16 cellular contexts compared by ENCODE assay signal in genomic region chr17:44541884-44542581, GRCh38. TPM values are rescaled to one million over a fixed set of nuclear protein-coding genes. Genes with fewer than 3 reads are reported as not detected.
DNase-seq lines count a peak whose midpoint lies in the region; ATAC-seq and TF ChIP-seq lines count a peak whose summit lies in the region.
"Had no signal": no experiment of that assay in that cellular context is flagged by ENCODE, and none has a peak within 500 bp of the region (broad histone marks: within the 10 kb centered on the region; RNA-seq: fewer than 3 reads in every experiment).

No MANE protein-coding gene starts in this region.

- H3K4me3 Mint-ChIP-seq in H9: peak overlapping the region; percentile 49 to 77
- H3K4me3 Mint-ChIP-seq: B cell had no signal

- H4K91ac ChIP-seq in H9 (ENCODE audit: insufficient read length, low read depth, low read length) (no peak overlapping the region), mesenchymal stem cell (ENCODE audit: low read length) (peak overlapping the region; percentile 100)

- H3K4ac ChIP-seq in H9 (ENCODE audit: low read depth, low read length): no peak overlapping the region
- H3K4ac ChIP-seq in mesenchymal stem cell (ENCODE audit: low read depth in 1 of 2, low read length in 2 of 2): peak overlapping the region; percentile 94 to 98

- H2BK12ac ChIP-seq in H9 (ENCODE audit: insufficient read length, low read depth, low read length): peak overlapping the region; percentile 85
- peak overlapping the region; percentile 99 to 100 for H2BK12ac ChIP-seq in mesenchymal stem cell (ENCODE audit: low read length in 2 of 2)

- H3K4me2 ChIP-seq in H9 (ENCODE audit: insufficient read depth, insufficient read length, low read length) (peak overlapping the region; percentile 36), mesenchymal stem cell (ENCODE audit: low read length, poor library complexity, severe bottlenecking) (no peak overlapping the region)

- H4K20me1 ChIP-seq in H9 (ENCODE audit: control insufficient read depth, insufficient read depth, insufficient read length): no peaks in the 10 kb centered on the region

- no peak overlapping the region for H3K18ac ChIP-seq in H9 (ENCODE audit: insufficient read length, low read depth, low read length)
- peak overlapping the region; percentile 86 to 98 for H3K18ac ChIP-seq in mesenchymal stem cell (ENCODE audit: low read depth in 1 of 2, low read length in 2 of 2)

- H3K4me1 Mint-ChIP-seq in H9: peaks cover 73 to 84% of the 10 kb centered on the region in 2 experiments
- H3K4me1 Mint-ChIP-seq: B cell had no signal

- H2AFZ ChIP-seq in H9 (ENCODE audit: low read length): no peak overlapping the region
- no peak overlapping the region for H2AFZ ChIP-seq in mesenchymal stem cell (ENCODE audit: low read depth, low read length)

- WGBS in H9 (ENCODE audit: extremely low coverage, insufficient read length, low lambda C conversion rate): no CpG with 5 or more reads among the region's 8 CpGs
- 31% methylated on average over 5 of the region's 8 CpGs for WGBS in mesenchymal stem cell

- H4K5ac ChIP-seq in H9 (ENCODE audit: insufficient read length, low read depth, low read length): no peak overlapping the region

- H3K36me3 ChIP-seq in A673 (ENCODE audit: insufficient read depth, low read length, poor library complexity, severe bottlenecking) (no peaks in the 10 kb centered on the region), mesenchymal stem cell (ENCODE audit: control insufficient read depth in 1 of 2, insufficient read depth in 2 of 2, low read depth in 1 of 2, low read length in 2 of 2) (no peaks in the 10 kb centered on the region)
- H3K36me3 ChIP-seq: vagina had no signal

- H3K23ac ChIP-seq in H9 (ENCODE audit: insufficient read length, low read depth, low read length) (no peak overlapping the region), mesenchymal stem cell (ENCODE audit: low read length in 2 of 2) (peak overlapping the region in 1 of 2 experiments; percentile 83)

- no peak overlapping the region for H2BK120ac ChIP-seq in H9 (ENCODE audit: low read depth, low read length, poor library complexity, severe bottlenecking)
- H2BK120ac ChIP-seq in mesenchymal stem cell (ENCODE audit: low read depth, low read length): peak overlapping the region; percentile 97

- H3T11ph ChIP-seq in H9 (ENCODE audit: low read length): no peak overlapping the region

- H3K36me3 Mint-ChIP-seq in H9 (ENCODE audit: insufficient read depth in 1 of 3, low read depth in 3 of 3): peaks cover 2 to 14% (median 8%) of the 10 kb centered on the region in 3 experiments; a peak in 6 of 7 replicates

- no peaks in the 10 kb centered on the region for H3K27me3 ChIP-seq in A673 (replicated peaks; ENCODE audit: insufficient read depth, low read depth, low read length, poor library complexity)
- peaks cover 46% of the 10 kb centered on the region for H3K27me3 ChIP-seq in H9 (ENCODE audit: insufficient read depth, low read length)
- no peaks in the 10 kb centered on the region for H3K27me3 ChIP-seq in mesenchymal stem cell (ENCODE audit: control insufficient read depth in 1 of 2, insufficient read depth in 1 of 2, low read length in 2 of 2)
- H3K27me3 ChIP-seq: vagina had no signal

- H3K4me3 ChIP-seq in A673 (ENCODE audit: low read depth, low read length, poor library complexity, severe bottlenecking): no peak overlapping the region
- no peak overlapping the region for H3K4me3 ChIP-seq in mesenchymal stem cell (ENCODE audit: insufficient read depth in 1 of 2, low read depth in 1 of 2, low read length in 2 of 2)
- H3K4me3 ChIP-seq: vagina had no signal

- H3K27ac ChIP-seq in A673 (ENCODE audit: low read depth, low read length, poor library complexity, severe bottlenecking) (no peak overlapping the region), H9 (ENCODE audit: insufficient read length, low read depth, low read length) (no peak overlapping the region), mesenchymal stem cell (ENCODE audit: low read length, poor library complexity, severe bottlenecking) (peak overlapping the region; percentile 95)
- H3K27ac ChIP-seq: vagina had no signal

- POLR2A ChIA-PET in A673 (lab: Charles Lee; ENCODE audit: low non-redundant PET) (no interaction called here), GM10248 (lab: Yijun Ruan, JAX) (no interaction called here)

- H2BK15ac ChIP-seq in H9 (ENCODE audit: low read depth, low read length) (no peak overlapping the region; the same call in 1 of the 2 replicates), mesenchymal stem cell (ENCODE audit: low read depth, poor library complexity, severe bottlenecking) (peak overlapping the region; percentile 100)

- H3K27me3 Mint-ChIP-seq in H9 (ENCODE audit: low read depth): peaks cover 97% of the 10 kb centered on the region

- TF ChIP-seq CTCF in A673 (conservative IDR thresholded peaks at IDR 0.05; ENCODE audit: low read depth, low read length) (no peak), H9 (conservative IDR thresholded peaks at IDR 0.05) (no peak), GM10248 (IDR thresholded peaks at IDR 0.05; ENCODE audit: control extremely low read depth, extremely low read depth, low read depth, missing control alignments) (no peak)

- peak overlapping the region in 2 of 3 experiments; percentile 46 to 99; a peak in 5 of 7 replicates for H3K27ac Mint-ChIP-seq in H9
- H3K27ac Mint-ChIP-seq: B cell had no signal

- no TSS peak for BruUV-seq in A673 (replicated peaks; lab: Mats Ljungman, UMichigan)

- H2BK5ac ChIP-seq in H9 (ENCODE audit: insufficient read length, low read length) (no peak overlapping the region), mesenchymal stem cell (ENCODE audit: low read depth, low read length, poor library complexity, severe bottlenecking) (peak overlapping the region; percentile 100)

- DNase-seq in A673 (ENCODE audit: low spot score) (peak; percentile 42), H9 (peak; percentile 77), T1000 (lab: John Stamatoyannopoulos, UW) (peak; percentile 23), mesenchymal stem cell (no peak), nucleus accumbens (lab: John Stamatoyannopoulos, UW) (no peak), GM10248 (ENCODE audit: extremely low spot score) (no peak)
- DNase-seq: dermis blood vessel endothelial cell; HCEC 1CT; midbrain; NCI-H1694; NCI-H526 treated with DMSO at 0.1 percent for 48 hours; stimulated activated CD4-positive, alpha-beta T cell treated with anti-CD3 and anti-CD28 coated beads, Interleukin-2, amount 100 ng/mL, for 48 hours had no signal

- no peaks in the 10 kb centered on the region for H3K79me2 ChIP-seq in H9 (ENCODE audit: insufficient read depth, low read length)

- H3K9ac ChIP-seq in H9 (ENCODE audit: extremely low read depth, insufficient read length, low read length) (no peak overlapping the region), mesenchymal stem cell (ENCODE audit: low read length) (no peak overlapping the region)

- intact Hi-C loops in A673 (cut with micrococcal nuclease; ENCODE audit: unreplicated experiment): no loop called here

- H3K9me3 ChIP-seq in A673 (ENCODE audit: low read depth, low read length, poor library complexity, severe bottlenecking) (no peaks in the 10 kb centered on the region), H9 (ENCODE audit: control insufficient read depth, low read depth, low read length) (no peaks in the 10 kb centered on the region), mesenchymal stem cell (ENCODE audit: control insufficient read depth, low read length) (no peaks in the 10 kb centered on the region)
- H3K9me3 ChIP-seq: vagina had no signal

- no peak overlapping the region for H4K8ac ChIP-seq in H9 (replicated peaks; ENCODE audit: insufficient read length, low read depth, low read length)
- peak overlapping the region; percentile 99 for H4K8ac ChIP-seq in mesenchymal stem cell (ENCODE audit: low read length)

- H3K14ac ChIP-seq in H9 (ENCODE audit: insufficient read depth, low read length) (no peak overlapping the region; the same call in 1 of the 2 replicates), mesenchymal stem cell (ENCODE audit: low read length in 2 of 2) (peak overlapping the region in 1 of 2 experiments; percentile 76)

- no peaks in the 10 kb centered on the region for H3K79me1 ChIP-seq in H9 (ENCODE audit: insufficient read depth, low read depth, low read length, poor library complexity, severe bottlenecking)
- peaks cover 6% of the 10 kb centered on the region for H3K79me1 ChIP-seq in mesenchymal stem cell (replicated peaks; ENCODE audit: low read length, poor library complexity, severe bottlenecking)

- ATAC-seq in HG03378 (IDR thresholded peaks at IDR 0.05; ENCODE audit: unreplicated experiment): no peak
- ATAC-seq in HG02840 (IDR thresholded peaks at IDR 0.05; ENCODE audit: low FRiP score, unreplicated experiment): no peak

- peaks cover 12% of the 10 kb centered on the region for H3K23me2 ChIP-seq in H9 (ENCODE audit: insufficient read length, low read depth, low read length, poor library complexity, severe bottlenecking)

- no peak overlapping the region for H3K56ac ChIP-seq in H9 (ENCODE audit: insufficient read length, low read depth, low read length)

- H3K9me3 Mint-ChIP-seq in H9: peaks cover 6 to 15% of the 10 kb centered on the region in 2 experiments

- no peak overlapping the region for H2BK20ac ChIP-seq in H9 (ENCODE audit: low read depth, low read length, poor library complexity, severe bottlenecking)

- H2AK5ac ChIP-seq in H9 (ENCODE audit: insufficient read length, low read length) (peak overlapping the region; percentile 67), mesenchymal stem cell (ENCODE audit: low read length, severe bottlenecking) (peak overlapping the region; percentile 99)

- H3K4me1 ChIP-seq in A673 (ENCODE audit: insufficient read depth, low read length, poor library complexity, severe bottlenecking): peaks cover 31% of the 10 kb centered on the region
- H3K4me1 ChIP-seq in H9 (ENCODE audit: insufficient read depth, low read length): peaks cover 19% of the 10 kb centered on the region
- peaks cover 43% of the 10 kb centered on the region for H3K4me1 ChIP-seq in mesenchymal stem cell (ENCODE audit: control insufficient read depth, insufficient read depth, low read depth, low read length)
- H3K4me1 ChIP-seq: vagina had no signal

- CTCF ChIA-PET in A673 (lab: Charles Lee): no interaction called here
- CTCF ChIA-PET in GM10248 (lab: Yijun Ruan, JAX): interaction anchor here (1.1 to 1.5 kb wide), 2 partner anchors 10 to 43 kb away, joined by 3 read pairs; no protein-coding TSS in a partner anchor

RNA-seq across cellular contexts. Expression of gene FZD2, which starts 15.3 kb away (rescaled TPM):
- total RNA-seq in A673 (2021): 23.5 and 23.7 TPM in 2 replicates
- total RNA-seq in H9 (2021): 17.4 and 18.2 TPM in 2 replicates
- polyA plus RNA-seq in mesenchymal stem cell (2013, experiment 1 of 2): 43.8 TPM
- 45.5 TPM for polyA plus RNA-seq in mesenchymal stem cell (2013, experiment 2 of 2)

RNA-seq across cellular contexts. Expression of gene GPATCH8, which starts 38.8 kb away (rescaled TPM):
- total RNA-seq in A673 (2021) (32.9 and 33.8 TPM in 2 replicates), H9 (2021) (49.1 and 51.5 TPM in 2 replicates)
- polyA plus RNA-seq in mesenchymal stem cell (2013, experiment 1 of 2): 18.3 TPM
- 17.8 TPM for polyA plus RNA-seq in mesenchymal stem cell (2013, experiment 2 of 2)

Comparison
In these comparisons a context has a peak if more than half of its experiments do, and no peak if none do; other contexts are left out.
1. DNase-seq: peak in A673 (single experiment), H9 (single experiment) and T1000 (single experiment); none in mesenchymal stem cell (single experiment), nucleus accumbens (0 of 56) and GM10248 (single experiment).